Comparison of ENCODE assay signal across 19 cellular contexts in the genomic region with DNA sequence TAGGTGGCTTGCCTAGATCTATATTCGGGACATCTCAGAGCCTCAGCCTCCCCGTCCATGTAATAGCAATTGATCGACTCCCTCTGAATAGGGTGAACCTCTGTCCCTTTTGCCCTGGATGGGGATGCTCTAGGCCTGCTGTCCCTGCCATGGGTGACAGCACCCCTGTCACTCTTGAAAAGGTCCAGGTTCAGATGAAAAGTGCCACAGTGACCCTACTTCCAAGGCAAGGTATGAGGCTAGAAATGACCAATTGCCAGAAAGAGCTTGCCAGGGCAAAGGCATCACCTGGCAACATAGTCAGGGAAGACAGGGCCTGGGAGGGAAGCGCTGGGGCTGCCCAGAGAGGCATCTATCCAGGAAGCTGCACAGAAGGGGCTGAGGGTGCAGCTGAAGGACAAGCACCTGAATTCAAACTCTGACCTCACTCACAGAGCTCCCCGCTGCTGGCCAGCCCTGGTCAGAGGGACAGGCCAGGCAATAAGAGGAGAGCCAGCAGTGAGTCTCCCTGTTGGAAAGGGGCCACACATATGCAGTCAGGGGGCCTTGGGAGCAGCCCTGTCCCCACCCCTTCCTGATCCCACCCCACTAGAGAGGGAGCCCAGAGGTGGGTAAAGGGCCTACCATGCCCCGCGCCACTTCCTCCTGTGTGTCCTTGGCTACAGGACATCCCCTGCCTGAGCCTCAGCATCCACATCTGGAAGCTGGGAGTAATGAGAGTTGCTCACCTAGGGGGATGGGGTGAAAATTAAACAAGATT. TPM values are rescaled to one million over a fixed set of nuclear protein-coding genes. Genes with fewer than 3 reads are reported as not detected.
"Had no signal": no experiment of that assay in that cellular context is flagged by ENCODE, and none has a peak within 500 bp of the region (broad histone marks: within the 10 kb centered on the region; RNA-seq: fewer than 3 reads in every experiment).

No MANE protein-coding gene starts in this region.

- H3K9me3 ChIP-seq: ascending aorta, gastroesophageal sphincter, heart left ventricle, SJSA1, thyroid gland, uterus had no signal

- ATAC-seq: gastroesophageal sphincter, left ventricle myocardium superior, sciatic nerve had no signal

- H3K27ac Mint-ChIP-seq: memory B cell; T-helper 1 cell treated with Interleukin-12 subunit alpha and Interleukin-12 subunit beta and Interleukin-4 antibody, amounts not matched to agents 30 μg/mL and 1 μg/mL, for 36 hours had no signal

- H3K36me3 ChIP-seq: ascending aorta, gastroesophageal sphincter, heart left ventricle, SJSA1, thyroid gland, uterus had no signal

- H3K9me3 Mint-ChIP-seq: memory B cell; T-helper 1 cell treated with Interleukin-12 subunit alpha and Interleukin-12 subunit beta and Interleukin-4 antibody, amounts not matched to agents 30 μg/mL and 1 μg/mL, for 36 hours had no signal

- H3K27me3 ChIP-seq: ascending aorta, thyroid gland, uterus had no signal

- H3K4me1 ChIP-seq: ascending aorta, gastroesophageal sphincter, parathyroid adenoma, SJSA1, thyroid gland, uterus had no signal

- H3K9ac ChIP-seq: parathyroid adenoma had no signal

- H3K4me3 ChIP-seq: ascending aorta, coronary artery, gastroesophageal sphincter, heart left ventricle, SJSA1, thyroid gland, uterus had no signal

- H2AFZ ChIP-seq: parathyroid adenoma had no signal

- H3K4me3 Mint-ChIP-seq: memory B cell; T-helper 1 cell treated with Interleukin-12 subunit alpha and Interleukin-12 subunit beta and Interleukin-4 antibody, amounts not matched to agents 30 μg/mL and 1 μg/mL, for 36 hours had no signal

- DNase-seq: activated CD4-positive, alpha-beta T cell treated with anti-CD3 and anti-CD28 coated beads, Interleukin-2, amount 50 U/mL, for 1 hour; activated CD4-positive, CD25-positive, alpha-beta regulatory T cell treated with anti-CD3 and anti-CD28 coated beads, Interleukin-2, amount 50 U/mL, for 72 hours; activated naive CD4-positive, alpha-beta T cell; heart left ventricle; kidney glomerular epithelial cell; left ventricle myocardium superior; stimulated activated CD4-positive, alpha-beta T cell treated with anti-CD3 and anti-CD28 coated beads, Interleukin-4, amount 100 ng/mL, for 24 hours; stimulated activated naive B cell treated with anti-CD40 and anti-IgM and Interleukin-4, amounts not matched to agents 10 μg/mL and 1 μg/mL and 100 μg/mL, for 72 hours; thyroid gland; uterus had no signal

- H3K27ac ChIP-seq: ascending aorta, coronary artery, gastroesophageal sphincter, heart left ventricle, parathyroid adenoma, SJSA1, thyroid gland, uterus, VCaP had no signal

RNA-seq across cellular contexts. Expression of gene APOBEC3A, which starts 9.0 kb away (rescaled TPM):
- total RNA-seq: ascending aorta, SJSA1, uterus had no signal

RNA-seq across cellular contexts. Expression of gene APOBEC3B, which starts 33.8 kb away (rescaled TPM):
- total RNA-seq: gastroesophageal sphincter had no signal
